In genomic region chr7:46322937-46323336, GRCh38 we compare ENCODE assay signal across 1 cellular context.
TF ChIP-seq lines count a peak whose summit lies in the region.

No MANE protein-coding gene starts in this region.

TF ChIP-seq in IMR-90, 13 proteins besides CTCF, POLR2A, EP300 and RAD21:
- TF ChIP-seq ELK1 (IDR thresholded peaks at IDR 0.05; ENCODE audit: borderline replicate concordance, low read depth, low read length) (no peak), FOS (IDR thresholded peaks at IDR 0.05; ENCODE audit: low read depth, low read length) (no peak), MXI1 (IDR thresholded peaks at IDR 0.05; ENCODE audit: borderline replicate concordance, low read depth, low read length) (no peak), BHLHE40 (IDR thresholded peaks at IDR 0.05; ENCODE audit: low read depth, low read length) (no peak)
